Comparison of ENCODE assay signal across 19 cellular contexts in the genomic region with DNA sequence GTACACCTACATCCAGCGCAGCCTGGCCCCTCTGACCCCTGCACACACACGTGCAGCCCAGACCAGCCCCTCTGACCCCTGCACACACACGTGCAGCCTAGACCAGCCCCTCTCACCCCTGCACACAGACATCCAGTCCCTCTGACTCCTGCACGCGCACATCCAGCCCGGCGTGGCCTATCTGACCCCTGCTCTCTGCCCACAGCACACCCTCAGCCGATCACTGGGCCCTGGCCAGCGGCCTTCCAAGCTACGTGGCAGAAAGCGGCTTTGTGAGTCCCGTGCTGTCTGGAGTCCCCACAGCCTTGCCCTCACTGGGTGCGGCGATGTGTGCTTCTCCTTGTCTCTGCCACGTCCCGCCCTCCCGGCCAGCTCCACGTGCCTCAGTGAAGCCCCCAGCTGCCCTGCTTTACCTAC. TPM values are rescaled to one million over a fixed set of nuclear protein-coding genes. Genes with fewer than 3 reads are reported as not detected.
"Had no signal": no experiment of that assay in that cellular context is flagged by ENCODE, and none has a peak within 500 bp of the region (broad histone marks: within the 10 kb centered on the region; RNA-seq: fewer than 3 reads in every experiment).

No MANE protein-coding gene starts in this region.

- H3K27me3 ChIP-seq: brain microvascular endothelial cell, right lobe of liver had no signal

- H3K4me3 ChIP-seq: gastrocnemius medialis, heart right ventricle, right lobe of liver, transverse colon had no signal

- DNase-seq: activated CD4-positive, alpha-beta T cell treated with anti-CD3 and anti-CD28 coated beads for 48 hours; activated CD8-positive, alpha-beta T cell treated with anti-CD3 and anti-CD28 coated beads for 36 hours; activated effector memory CD4-positive, alpha-beta T cell treated with Interleukin-2 at 50 U/mL for 16 hours; activated T-cell treated with anti-CD3 and anti-CD28 coated beads, Interleukin-2, amount 50 U/mL, for 4 hours; brain microvascular endothelial cell; erythroblast; gastrocnemius medialis; heart right ventricle; stimulated activated CD4-positive, alpha-beta T cell treated with anti-CD3 and anti-CD28 coated beads, Interleukin-1b, Interleukin-23, amount 100 ng/mL, for 48 hours; SW 1271; transverse colon had no signal

- H3K9me3 ChIP-seq: gastrocnemius medialis, heart right ventricle, right lobe of liver, transverse colon had no signal

- H3K27ac ChIP-seq: brain microvascular endothelial cell, gastrocnemius medialis, heart right ventricle, right lobe of liver, transverse colon had no signal

- H3K27ac Mint-ChIP-seq: activated CD8-positive, alpha-beta T cell treated with anti-CD3 and anti-CD28 coated beads for 36 hours; activated naive CD8-positive, alpha-beta T cell; dendritic cell treated with granulocyte-macrophage colony-stimulating factor and Interleukin-4, amounts not matched to agents 40 ng/mL and 50 ng/mL, for 4 days; memory B cell; natural killer cell treated with Interleukin-12 subunit alpha and Interleukin-12 subunit beta and Interleukin-15 and Interleukin-18, amount 100 ng/mL, for 72 hours; WTC11 had no signal

- H3K36me3 Mint-ChIP-seq: natural killer cell treated with Interleukin-12 subunit alpha and Interleukin-12 subunit beta and Interleukin-15 and Interleukin-18, amount 100 ng/mL, for 72 hours had no signal

- H3K36me3 ChIP-seq: brain microvascular endothelial cell, gastrocnemius medialis, heart right ventricle, right lobe of liver, transverse colon had no signal

- H3K27me3 Mint-ChIP-seq: activated CD8-positive, alpha-beta T cell treated with anti-CD3 and anti-CD28 coated beads for 36 hours; activated naive CD8-positive, alpha-beta T cell; natural killer cell treated with Interleukin-12 subunit alpha and Interleukin-12 subunit beta and Interleukin-15 and Interleukin-18, amount 100 ng/mL, for 72 hours had no signal

- H3K9me3 Mint-ChIP-seq: activated CD8-positive, alpha-beta T cell treated with anti-CD3 and anti-CD28 coated beads for 36 hours; activated T-cell treated with anti-CD3 and anti-CD28 coated beads, Interleukin-2, amount 50 U/mL, for 4 hours; dendritic cell treated with granulocyte-macrophage colony-stimulating factor and Interleukin-4, amounts not matched to agents 40 ng/mL and 50 ng/mL, for 4 days; natural killer cell treated with Interleukin-12 subunit alpha and Interleukin-12 subunit beta and Interleukin-15 and Interleukin-18, amount 100 ng/mL, for 72 hours had no signal

- H3K4me1 Mint-ChIP-seq: WTC11 had no signal

- H3K4me1 ChIP-seq: gastrocnemius medialis, heart right ventricle, right lobe of liver, transverse colon had no signal

- FAIRE-seq: TTC549 had no signal

- H3K4me3 Mint-ChIP-seq: activated CD8-positive, alpha-beta T cell treated with anti-CD3 and anti-CD28 coated beads for 36 hours; activated naive CD8-positive, alpha-beta T cell; activated T-cell treated with anti-CD3 and anti-CD28 coated beads, Interleukin-2, amount 50 U/mL, for 4 hours; dendritic cell treated with granulocyte-macrophage colony-stimulating factor and Interleukin-4, amounts not matched to agents 40 ng/mL and 50 ng/mL, for 4 days; memory B cell; natural killer cell treated with Interleukin-12 subunit alpha and Interleukin-12 subunit beta and Interleukin-15 and Interleukin-18, amount 100 ng/mL, for 72 hours; WTC11 had no signal

- ATAC-seq: activated CD8-positive, alpha-beta T cell treated with anti-CD3 and anti-CD28 coated beads for 36 hours; activated T-cell treated with anti-CD3 and anti-CD28 coated beads, Interleukin-2, amount 50 U/mL, for 4 hours; gastrocnemius medialis; heart right ventricle; natural killer cell treated with Interleukin-12 subunit alpha and Interleukin-12 subunit beta and Interleukin-15 and Interleukin-18, amount 100 ng/mL, for 72 hours; WTC11 had no signal

RNA-seq across cellular contexts. Expression of a gene that starts 30.4 kb away (rescaled TPM):
- total RNA-seq: gastrocnemius medialis, SK-MEL-5 had no signal

RNA-seq across cellular contexts. Expression of a gene that starts 33.2 kb away (rescaled TPM):
- total RNA-seq: SK-MEL-5 had no signal
